In genomic region chr3:11499144-11499543, GRCh38 we compare ENCODE assay signal across 12 cellular contexts.
A peak's percentile ranks its signal among the peaks of the same experiment; 100 is the strongest.
DNase-seq lines count a peak whose midpoint lies in the region; ATAC-seq, FAIRE-seq and TF ChIP-seq lines count a peak whose summit lies in the region.
"Had no signal": no experiment of that assay in that cellular context is flagged by ENCODE, and none has a peak within 500 bp of the region (broad histone marks: within the 10 kb centered on the region; RNA-seq: fewer than 3 reads in every experiment).

No MANE protein-coding gene starts in this region.

- no peaks in the 10 kb centered on the region for H3K79me2 ChIP-seq in endothelial cell of umbilical vein (ENCODE audit: control insufficient read depth, insufficient read depth, low read length)

- peak overlapping the region; percentile 36 for H3K9ac ChIP-seq in endothelial cell of umbilical vein (replicated peaks; ENCODE audit: extremely low read depth, insufficient read depth, low read length)

- ATAC-seq in omental fat pad (ENCODE audit: low FRiP score) (peak; percentile 87), HG02678 (IDR thresholded peaks at IDR 0.05; ENCODE audit: unreplicated experiment) (no peak), HG02870 (IDR thresholded peaks at IDR 0.05; ENCODE audit: unreplicated experiment) (no peak)
- ATAC-seq: natural killer cell had no signal

- H3K27me3 ChIP-seq in AG04450 (ENCODE audit: control insufficient read depth, insufficient read depth, low read length) (no peaks in the 10 kb centered on the region), endothelial cell of umbilical vein (ENCODE audit: control insufficient read depth in 2 of 2, insufficient read depth in 2 of 2, low read length in 2 of 2) (no peaks in the 10 kb centered on the region), left ventricle myocardium inferior (ENCODE audit: low read depth) (no peaks in the 10 kb centered on the region)

- CTCF ChIA-PET in AG04450 (lab: Charles Lee) = interaction anchor here (1.4 kb wide), 1 partner anchor 120 kb away, joined by 3 read pairs; no protein-coding TSS in a partner anchor
- CTCF ChIA-PET in endothelial cell of umbilical vein (lab: Charles Lee) = interaction anchor here (0.8 to 1.7 kb wide), 3 partner anchors 10 to 120 kb away, joined by 3 to 10 read pairs (median 3); no protein-coding TSS in a partner anchor

- BruUV-seq in endothelial cell of umbilical vein (replicated peaks; lab: Mats Ljungman, UMichigan) = no TSS peak

- no peak for FAIRE-seq in endothelial cell of umbilical vein (lab: Jason Lieb, UNC)

- H3K27ac ChIP-seq in AG04450 (ENCODE audit: low read depth, low read length) (peak overlapping the region; percentile 81), endothelial cell of umbilical vein (ENCODE audit: insufficient read depth, low read depth, low read length) (peak overlapping the region; percentile 93), left ventricle myocardium inferior (replicated peaks) (no peak overlapping the region)

- H3K9me3 ChIP-seq in AG04450 (ENCODE audit: control insufficient read depth, insufficient read depth, low read length) (no peaks in the 10 kb centered on the region), endothelial cell of umbilical vein (replicated peaks; ENCODE audit: control insufficient read depth, insufficient read depth, low read length) (no peaks in the 10 kb centered on the region), left ventricle myocardium inferior (replicated peaks) (no peaks in the 10 kb centered on the region)

- no peak overlapping the region for H3K4me3 ChIP-seq in AG04450 (ENCODE audit: low read depth, low read length)
- no peak overlapping the region for H3K4me3 ChIP-seq in endothelial cell of umbilical vein (replicated peaks in 1 of 3; ENCODE audit: insufficient read depth in 1 of 3, low read depth in 1 of 3, low read length in 3 of 3)
- H3K4me3 ChIP-seq in left ventricle myocardium inferior = no peak overlapping the region

- peak overlapping the region; percentile 56 for H3K4me2 ChIP-seq in endothelial cell of umbilical vein (ENCODE audit: insufficient read depth, low read length)

- dilution Hi-C loops in endothelial cell of umbilical vein (cut with MboI; ENCODE audit: extremely low pct_ligation_motif_present, low sequenced_read_pairs) = no loop called here

- H3K4me1 ChIP-seq in endothelial cell of umbilical vein (ENCODE audit: control insufficient read depth, extremely low read depth, insufficient read depth, low read length) (peaks cover 36% of the 10 kb centered on the region), left ventricle myocardium inferior (peaks cover 38% of the 10 kb centered on the region)

- no peaks in the 10 kb centered on the region for H3K36me3 ChIP-seq in endothelial cell of umbilical vein (ENCODE audit: control insufficient read depth in 2 of 2, extremely low read depth in 1 of 2, insufficient read depth in 2 of 2, low read length in 2 of 2)
- no peaks in the 10 kb centered on the region for H3K36me3 ChIP-seq in left ventricle myocardium inferior

- POLR2A ChIA-PET in AG04450 (lab: Yijun Ruan, JAX) = interaction anchor here (0.5 to 1.5 kb wide), 6 partner anchors 9 to 1010 kb away, joined by 3 to 20 read pairs (median 4); no protein-coding TSS in a partner anchor
- POLR2A ChIA-PET in endothelial cell of umbilical vein (lab: Charles Lee) = no interaction called here

- intact Hi-C loops in endothelial cell of umbilical vein (cut with micrococcal nuclease) (no loop called here), left ventricle myocardium inferior (cut with micrococcal nuclease) (no loop called here)

- DNase-seq in AG04450 (ENCODE audit: low read depth, low spot score) (peak; percentile 89), M059J (ENCODE audit: low read depth) (peak; percentile 96), endothelial cell of umbilical vein (ENCODE audit: low read depth, low spot score) (peak; percentile 59), omental fat pad (ENCODE audit: low spot score) (no peak), NCI-H2107 (lab: John Stamatoyannopoulos, UW) (no peak), left ventricle myocardium inferior (no peak)
- DNase-seq: activated CD4-positive, alpha-beta T cell treated with anti-CD3 and anti-CD28 coated beads, Interleukin-2, amount 10 ng/mL, durations not matched to agents 7 days and 5 days; CD4-positive, CD25-positive, alpha-beta regulatory T cell; natural killer cell; SIG-M5 had no signal

- no peak for TF ChIP-seq POLR2A in endothelial cell of umbilical vein (IDR thresholded peaks at IDR 0.05; ENCODE audit: low read depth, low read length)

- peaks cover 3% of the 10 kb centered on the region for H3K9me1 ChIP-seq in endothelial cell of umbilical vein (replicated peaks; ENCODE audit: control insufficient read depth, extremely low read depth, insufficient read depth, low read length)

- H4K20me1 ChIP-seq in endothelial cell of umbilical vein (replicated peaks; ENCODE audit: control insufficient read depth, extremely low read depth, insufficient read depth, low read length) = no peaks in the 10 kb centered on the region

- no peak overlapping the region for H2AFZ ChIP-seq in endothelial cell of umbilical vein (ENCODE audit: low read depth, low read length)

- TF ChIP-seq CTCF in AG04450 (IDR thresholded peaks at IDR 0.05; ENCODE audit: low read depth, low read length) = no peak
- no peak for TF ChIP-seq CTCF in endothelial cell of umbilical vein (IDR thresholded peaks at IDR 0.05; ENCODE audit: extremely low read depth in 1 of 2, insufficient read depth in 1 of 2, low read depth in 1 of 2, low read length in 2 of 2)
- TF ChIP-seq CTCF in omental fat pad (IDR thresholded peaks at IDR 0.05) = no peak
- no peak for TF ChIP-seq CTCF in left ventricle myocardium inferior (IDR thresholded peaks at IDR 0.05; ENCODE audit: borderline replicate concordance)

TF ChIP-seq in endothelial cell of umbilical vein, 7 proteins besides CTCF, POLR2A, EP300 and RAD21:
- TF ChIP-seq POLR2AphosphoS5 (IDR thresholded peaks at IDR 0.05; ENCODE audit: insufficient read depth, low read depth, low read length) (no peak), JUN (IDR thresholded peaks at IDR 0.05; ENCODE audit: borderline replicate concordance, insufficient read depth, insufficient read length, low read depth) (peak; percentile 34)
TF ChIP-seq in endothelial cell of umbilical vein: peak in this region for 1.

Comparison
In these comparisons a context has a peak if more than half of its experiments do, and no peak if none do; other contexts are left out.
1. DNase-seq: peak in AG04450 (single experiment), M059J (single experiment) and endothelial cell of umbilical vein (single experiment); none in omental fat pad (single experiment), NCI-H2107 (single experiment) and left ventricle myocardium inferior (single experiment).